18 cellular contexts compared by ENCODE assay signal in genomic region chr5:102809033-102809432, GRCh38. TPM values are rescaled to one million over a fixed set of nuclear protein-coding genes. Genes with fewer than 3 reads are reported as not detected.
DNase-seq lines count a peak whose midpoint lies in the region; ATAC-seq and TF ChIP-seq lines count a peak whose summit lies in the region.
"Had no signal": no experiment of that assay in that cellular context is flagged by ENCODE, and none has a peak within 500 bp of the region (broad histone marks: within the 10 kb centered on the region; RNA-seq: fewer than 3 reads in every experiment).

No MANE protein-coding gene starts in this region.

- H3K4me1 ChIP-seq in fibroblast of lung (ENCODE audit: control insufficient read depth, extremely low read depth, insufficient read depth, low read length) (no peaks in the 10 kb centered on the region), gastrocnemius medialis (peaks cover 67 to 69% of the 10 kb centered on the region in 2 donors), right lobe of liver (no peaks in the 10 kb centered on the region)

- no peak overlapping the region for H3K9ac ChIP-seq in fibroblast of lung (ENCODE audit: insufficient read depth, low read length)

- TF ChIP-seq POLR2A in gastrocnemius medialis (IDR thresholded peaks at IDR 0.05), result no peak
- TF ChIP-seq POLR2A in right lobe of liver (IDR thresholded peaks at IDR 0.05), result no peak

- H3K27me3 ChIP-seq in fibroblast of lung (ENCODE audit: control insufficient read depth, insufficient read depth, low read length) (no peaks in the 10 kb centered on the region), gastrocnemius medialis (no peaks in the 10 kb centered on the region), right lobe of liver (no peaks in the 10 kb centered on the region)
- H3K27me3 ChIP-seq: transverse colon had no signal

- DNase-seq in NCI-H1092 treated with DMSO at 0.1 percent for 48 hours (lab: John Stamatoyannopoulos, UW), result peak; percentile 68
- no peak for DNase-seq in NCI-H1092 (lab: John Stamatoyannopoulos, UW)
- DNase-seq in HCEC 1CT, result peak; percentile 48
- DNase-seq in fibroblast of lung (ENCODE audit: low read depth in 2 of 2), result peak; percentile 24 to 33
- no peak for DNase-seq in gastrocnemius medialis
- DNase-seq in right lobe of liver, result no peak
- DNase-seq in NCI-H526 (lab: John Stamatoyannopoulos, UW), result no peak
- no peak for DNase-seq in islet precursor cell
- DNase-seq: 8988T; central memory CD4-positive, alpha-beta T cell; DND-41; effector CD8-positive, alpha-beta T cell; NCI-H1436 treated with DMSO at 0.1 percent for 48 hours; NCI-H446; stimulated activated CD4-positive, alpha-beta T cell treated with anti-CD3 and anti-CD28 coated beads, Interleukin-12 subunit alpha, Interleukin-12 subunit beta, amount 100 ng/mL, for 4 hours; transverse colon had no signal

- WGBS in right lobe of liver (ENCODE audit: insufficient coverage, low coverage, low lambda C conversion rate, missing lambda C conversion rate), result 87% methylated on average over 4 of the region's 4 CpGs

- H3K9me3 ChIP-seq in fibroblast of lung (ENCODE audit: control insufficient read depth, insufficient read depth, low read depth, low read length), result no peaks in the 10 kb centered on the region
- H3K9me3 ChIP-seq in gastrocnemius medialis, result no peaks in the 10 kb centered on the region
- no peaks in the 10 kb centered on the region for H3K9me3 ChIP-seq in right lobe of liver
- H3K9me3 ChIP-seq: transverse colon had no signal

- no peaks in the 10 kb centered on the region for H3K36me3 ChIP-seq in fibroblast of lung (ENCODE audit: control insufficient read depth, insufficient read depth, low read length)
- H3K36me3 ChIP-seq in gastrocnemius medialis, result no peaks in the 10 kb centered on the region
- no peaks in the 10 kb centered on the region for H3K36me3 ChIP-seq in right lobe of liver
- H3K36me3 ChIP-seq: transverse colon had no signal

- no peak overlapping the region for H2AFZ ChIP-seq in fibroblast of lung (ENCODE audit: low read length)

- H3K4me3 ChIP-seq in fibroblast of lung (replicated peaks in 1 of 4; ENCODE audit: control extremely low read depth in 1 of 4, insufficient read depth in 1 of 4, low read depth in 3 of 4, low read length in 4 of 4) (no peak overlapping the region), gastrocnemius medialis (no peak overlapping the region), right lobe of liver (no peak overlapping the region)
- H3K4me3 ChIP-seq: transverse colon had no signal

- ATAC-seq in gastrocnemius medialis (peak; percentile 23 to 69), right lobe of liver (no peak)
- ATAC-seq: left lobe of liver; stimulated activated effector memory CD8-positive, alpha-beta T cell treated with anti-CD3 and anti-CD28 coated beads, Interleukin-12 subunit alpha, Interleukin-12 subunit beta, amount 100 ng/mL, for 72 hours had no signal

- no peaks in the 10 kb centered on the region for H3K79me2 ChIP-seq in fibroblast of lung (ENCODE audit: control insufficient read depth, insufficient read depth, low read length)

- H4K20me1 ChIP-seq in fibroblast of lung (ENCODE audit: control insufficient read depth, extremely low read depth, insufficient read depth, low read length), result no peaks in the 10 kb centered on the region

- in situ Hi-C loops in gastrocnemius medialis (cut with MboI; ENCODE audit: low sequenced_read_pairs in 4 of 4), result no loop called here

- intact Hi-C loops in gastrocnemius medialis (cut with DNase I; ENCODE audit: low total_unique reads) (no loop called here), right lobe of liver (cut with DNase I) (no loop called here)

- no peak overlapping the region for H3K4me2 ChIP-seq in fibroblast of lung (ENCODE audit: extremely low read depth, insufficient read depth, low read length)

- no peak for TF ChIP-seq CTCF in fibroblast of lung (conservative IDR thresholded peaks at IDR 0.05 in 1 of 2, IDR thresholded peaks at IDR 0.05 in 1 of 2; ENCODE audit: low read depth in 1 of 2, low read length in 2 of 2)
- TF ChIP-seq CTCF in gastrocnemius medialis (IDR thresholded peaks at IDR 0.05 in 4 of 5, conservative IDR thresholded peaks at IDR 0.05 in 1 of 5), result no peak
- no peak for TF ChIP-seq CTCF in right lobe of liver (IDR thresholded peaks at IDR 0.05)

- H3K27ac ChIP-seq in fibroblast of lung (ENCODE audit: insufficient read depth, low read length), result no peak overlapping the region
- H3K27ac ChIP-seq in gastrocnemius medialis, result peak overlapping the region in 2 of 4 donors; percentile 19 to 62
- H3K27ac ChIP-seq in right lobe of liver, result no peak overlapping the region
- H3K27ac ChIP-seq: transverse colon had no signal

RNA-seq across cellular contexts. Expression of gene PAM, which starts 53.9 kb away (rescaled TPM):
- total RNA-seq in fibroblast of lung (241 and 405 TPM in 2 replicates), gastrocnemius medialis (100 to 1,000 TPM; 102 to 210 (median 172) TPM), right lobe of liver (10 to 100 TPM; 10.9 to 22.7 (median 16.8) TPM)
- polyA plus RNA-seq in fibroblast of lung, result 260 and 404 TPM in 2 replicates
- 159 and 259 TPM in 2 replicates for polyA plus RNA-seq in fibroblast of lung (2012)
- polyA minus RNA-seq in fibroblast of lung (ENCODE audit: low replicate concordance), result 57.9 and 152 TPM in 2 replicates

Comparison
In these comparisons a context has a peak if more than half of its experiments do, and no peak if none do; other contexts are left out.
1. DNase-seq: peak in NCI-H1092 treated with DMSO at 0.1 percent for 48 hours (single experiment), HCEC 1CT (single experiment) and fibroblast of lung (2 of 2); none in NCI-H1092 (single experiment), gastrocnemius medialis (0 of 2), right lobe of liver (0 of 3), NCI-H526 (0 of 2) and islet precursor cell (single experiment).
2. ATAC-seq: peak in gastrocnemius medialis (2 of 2); none in right lobe of liver (0 of 4).
3. RNA of gene PAM, which starts 53.9 kb away (total RNA-seq): 241 to 405 TPM in fibroblast of lung and 102 to 210 TPM in gastrocnemius medialis; 10.9 to 22.7 TPM in right lobe of liver; every median in the first group is over 4 times any median in the second.